1 cellular context compared by ENCODE assay signal in the genomic region with DNA sequence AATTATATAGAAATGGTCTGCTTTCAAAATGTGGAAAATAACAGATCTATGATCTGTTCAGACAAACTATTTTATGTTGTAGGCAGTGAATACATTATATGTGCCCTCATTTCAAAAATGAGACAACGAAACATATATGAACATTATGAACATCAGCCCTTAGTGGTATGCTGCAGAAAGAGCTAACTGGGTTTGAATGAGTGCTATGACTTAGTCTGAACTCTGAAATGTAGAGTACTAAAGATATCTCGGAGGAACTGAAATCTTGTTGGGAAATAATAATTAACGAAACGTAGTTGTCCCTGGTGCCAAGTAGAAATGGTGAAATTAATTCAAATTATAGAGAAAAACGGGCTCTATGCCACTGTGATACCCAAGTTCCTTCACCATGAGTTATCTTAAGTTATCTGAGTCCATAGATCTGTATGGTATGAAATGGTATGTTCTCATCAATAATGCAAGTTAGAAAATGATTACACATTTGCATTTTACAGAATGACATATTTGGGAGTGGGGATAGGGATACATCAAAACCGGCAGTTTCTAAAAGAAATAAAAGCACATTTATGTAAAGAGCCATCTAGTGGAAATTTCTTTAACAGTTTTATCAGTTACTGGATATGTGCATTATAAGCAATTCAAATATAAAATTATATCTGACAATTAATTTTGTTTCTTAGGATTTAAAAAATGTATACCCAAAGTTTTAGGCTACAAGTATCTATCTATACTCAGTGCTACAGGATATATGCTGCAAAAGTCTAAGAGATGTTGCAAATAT.
TF ChIP-seq lines count a peak whose summit lies in the region.

No MANE protein-coding gene starts in this region.

TF ChIP-seq in WTC11, 78 proteins besides CTCF, POLR2A, EP300 and RAD21:
- no peak for TF ChIP-seq ZNF396 (CRISPR knock-in tag; IDR thresholded peaks at IDR 0.05; ENCODE audit: borderline replicate concordance)
- TF ChIP-seq SMAD3 (CRISPR knock-in tag; IDR thresholded peaks at IDR 0.05; ENCODE audit: borderline replicate concordance) = no peak
- TF ChIP-seq, protein P1, sequence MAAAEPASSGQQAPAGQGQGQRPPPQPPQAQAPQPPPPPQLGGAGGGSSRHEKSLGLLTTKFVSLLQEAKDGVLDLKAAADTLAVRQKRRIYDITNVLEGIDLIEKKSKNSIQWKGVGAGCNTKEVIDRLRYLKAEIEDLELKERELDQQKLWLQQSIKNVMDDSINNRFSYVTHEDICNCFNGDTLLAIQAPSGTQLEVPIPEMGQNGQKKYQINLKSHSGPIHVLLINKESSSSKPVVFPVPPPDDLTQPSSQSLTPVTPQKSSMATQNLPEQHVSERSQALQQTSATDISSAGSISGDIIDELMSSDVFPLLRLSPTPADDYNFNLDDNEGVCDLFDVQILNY (CRISPR knock-in tag; IDR thresholded peaks at IDR 0.05) = no peak
- TF ChIP-seq NR3C1 (CRISPR knock-in tag; conservative IDR thresholded peaks at IDR 0.05; ENCODE audit: low read depth) = no peak
- no peak for TF ChIP-seq GABPB1 (CRISPR knock-in tag; IDR thresholded peaks at IDR 0.05)
- TF ChIP-seq, protein P2, sequence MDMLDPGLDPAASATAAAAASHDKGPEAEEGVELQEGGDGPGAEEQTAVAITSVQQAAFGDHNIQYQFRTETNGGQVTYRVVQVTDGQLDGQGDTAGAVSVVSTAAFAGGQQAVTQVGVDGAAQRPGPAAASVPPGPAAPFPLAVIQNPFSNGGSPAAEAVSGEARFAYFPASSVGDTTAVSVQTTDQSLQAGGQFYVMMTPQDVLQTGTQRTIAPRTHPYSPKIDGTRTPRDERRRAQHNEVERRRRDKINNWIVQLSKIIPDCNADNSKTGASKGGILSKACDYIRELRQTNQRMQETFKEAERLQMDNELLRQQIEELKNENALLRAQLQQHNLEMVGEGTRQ (CRISPR knock-in tag; IDR thresholded peaks at IDR 0.05) = no peak
- TF ChIP-seq, protein P3, sequence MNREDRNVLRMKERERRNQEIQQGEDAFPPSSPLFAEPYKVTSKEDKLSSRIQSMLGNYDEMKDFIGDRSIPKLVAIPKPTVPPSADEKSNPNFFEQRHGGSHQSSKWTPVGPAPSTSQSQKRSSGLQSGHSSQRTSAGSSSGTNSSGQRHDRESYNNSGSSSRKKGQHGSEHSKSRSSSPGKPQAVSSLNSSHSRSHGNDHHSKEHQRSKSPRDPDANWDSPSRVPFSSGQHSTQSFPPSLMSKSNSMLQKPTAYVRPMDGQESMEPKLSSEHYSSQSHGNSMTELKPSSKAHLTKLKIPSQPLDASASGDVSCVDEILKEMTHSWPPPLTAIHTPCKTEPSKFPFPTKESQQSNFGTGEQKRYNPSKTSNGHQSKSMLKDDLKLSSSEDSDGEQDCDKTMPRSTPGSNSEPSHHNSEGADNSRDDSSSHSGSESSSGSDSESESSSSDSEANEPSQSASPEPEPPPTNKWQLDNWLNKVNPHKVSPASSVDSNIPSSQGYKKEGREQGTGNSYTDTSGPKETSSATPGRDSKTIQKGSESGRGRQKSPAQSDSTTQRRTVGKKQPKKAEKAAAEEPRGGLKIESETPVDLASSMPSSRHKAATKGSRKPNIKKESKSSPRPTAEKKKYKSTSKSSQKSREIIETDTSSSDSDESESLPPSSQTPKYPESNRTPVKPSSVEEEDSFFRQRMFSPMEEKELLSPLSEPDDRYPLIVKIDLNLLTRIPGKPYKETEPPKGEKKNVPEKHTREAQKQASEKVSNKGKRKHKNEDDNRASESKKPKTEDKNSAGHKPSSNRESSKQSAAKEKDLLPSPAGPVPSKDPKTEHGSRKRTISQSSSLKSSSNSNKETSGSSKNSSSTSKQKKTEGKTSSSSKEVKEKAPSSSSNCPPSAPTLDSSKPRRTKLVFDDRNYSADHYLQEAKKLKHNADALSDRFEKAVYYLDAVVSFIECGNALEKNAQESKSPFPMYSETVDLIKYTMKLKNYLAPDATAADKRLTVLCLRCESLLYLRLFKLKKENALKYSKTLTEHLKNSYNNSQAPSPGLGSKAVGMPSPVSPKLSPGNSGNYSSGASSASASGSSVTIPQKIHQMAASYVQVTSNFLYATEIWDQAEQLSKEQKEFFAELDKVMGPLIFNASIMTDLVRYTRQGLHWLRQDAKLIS (CRISPR knock-in tag; IDR thresholded peaks at IDR 0.05; ENCODE audit: borderline replicate concordance) = no peak
- no peak for TF ChIP-seq MXD4 (CRISPR knock-in tag; IDR thresholded peaks at IDR 0.05; ENCODE audit: borderline replicate concordance)
- TF ChIP-seq JUN (CRISPR knock-in tag; IDR thresholded peaks at IDR 0.05) = no peak
- TF ChIP-seq ESRRA (CRISPR knock-in tag; IDR thresholded peaks at IDR 0.05; ENCODE audit: borderline replicate concordance) = no peak
- TF ChIP-seq SMAD4 (CRISPR knock-in tag; IDR thresholded peaks at IDR 0.05) = no peak
- no peak for TF ChIP-seq OVOL2 (CRISPR knock-in tag; IDR thresholded peaks at IDR 0.05; ENCODE audit: borderline replicate concordance)
- TF ChIP-seq, protein P4, sequence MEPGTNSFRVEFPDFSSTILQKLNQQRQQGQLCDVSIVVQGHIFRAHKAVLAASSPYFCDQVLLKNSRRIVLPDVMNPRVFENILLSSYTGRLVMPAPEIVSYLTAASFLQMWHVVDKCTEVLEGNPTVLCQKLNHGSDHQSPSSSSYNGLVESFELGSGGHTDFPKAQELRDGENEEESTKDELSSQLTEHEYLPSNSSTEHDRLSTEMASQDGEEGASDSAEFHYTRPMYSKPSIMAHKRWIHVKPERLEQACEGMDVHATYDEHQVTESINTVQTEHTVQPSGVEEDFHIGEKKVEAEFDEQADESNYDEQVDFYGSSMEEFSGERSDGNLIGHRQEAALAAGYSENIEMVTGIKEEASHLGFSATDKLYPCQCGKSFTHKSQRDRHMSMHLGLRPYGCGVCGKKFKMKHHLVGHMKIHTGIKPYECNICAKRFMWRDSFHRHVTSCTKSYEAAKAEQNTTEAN (CRISPR knock-in tag; IDR thresholded peaks at IDR 0.05) = no peak
- no peak for TF ChIP-seq ZNF317 (CRISPR knock-in tag; IDR thresholded peaks at IDR 0.05; ENCODE audit: borderline replicate concordance, low read depth)
- TF ChIP-seq, protein P5, sequence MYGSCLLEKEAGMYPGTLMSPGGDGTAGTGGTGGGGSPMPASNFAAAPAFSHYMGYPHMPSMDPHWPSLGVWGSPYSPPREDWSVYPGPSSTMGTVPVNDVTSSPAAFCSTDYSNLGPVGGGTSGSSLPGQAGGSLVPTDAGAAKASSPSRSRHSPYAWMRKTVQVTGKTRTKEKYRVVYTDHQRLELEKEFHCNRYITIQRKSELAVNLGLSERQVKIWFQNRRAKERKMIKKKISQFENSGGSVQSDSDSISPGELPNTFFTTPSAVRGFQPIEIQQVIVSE (CRISPR knock-in tag; IDR thresholded peaks at IDR 0.05; ENCODE audit: borderline replicate concordance) = no peak
- TF ChIP-seq, protein P6, sequence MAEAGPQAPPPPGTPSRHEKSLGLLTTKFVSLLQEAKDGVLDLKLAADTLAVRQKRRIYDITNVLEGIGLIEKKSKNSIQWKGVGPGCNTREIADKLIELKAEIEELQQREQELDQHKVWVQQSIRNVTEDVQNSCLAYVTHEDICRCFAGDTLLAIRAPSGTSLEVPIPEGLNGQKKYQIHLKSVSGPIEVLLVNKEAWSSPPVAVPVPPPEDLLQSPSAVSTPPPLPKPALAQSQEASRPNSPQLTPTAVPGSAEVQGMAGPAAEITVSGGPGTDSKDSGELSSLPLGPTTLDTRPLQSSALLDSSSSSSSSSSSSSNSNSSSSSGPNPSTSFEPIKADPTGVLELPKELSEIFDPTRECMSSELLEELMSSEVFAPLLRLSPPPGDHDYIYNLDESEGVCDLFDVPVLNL (CRISPR knock-in tag; IDR thresholded peaks at IDR 0.05; ENCODE audit: borderline replicate concordance, low read depth) = no peak
- TF ChIP-seq, protein P7, sequence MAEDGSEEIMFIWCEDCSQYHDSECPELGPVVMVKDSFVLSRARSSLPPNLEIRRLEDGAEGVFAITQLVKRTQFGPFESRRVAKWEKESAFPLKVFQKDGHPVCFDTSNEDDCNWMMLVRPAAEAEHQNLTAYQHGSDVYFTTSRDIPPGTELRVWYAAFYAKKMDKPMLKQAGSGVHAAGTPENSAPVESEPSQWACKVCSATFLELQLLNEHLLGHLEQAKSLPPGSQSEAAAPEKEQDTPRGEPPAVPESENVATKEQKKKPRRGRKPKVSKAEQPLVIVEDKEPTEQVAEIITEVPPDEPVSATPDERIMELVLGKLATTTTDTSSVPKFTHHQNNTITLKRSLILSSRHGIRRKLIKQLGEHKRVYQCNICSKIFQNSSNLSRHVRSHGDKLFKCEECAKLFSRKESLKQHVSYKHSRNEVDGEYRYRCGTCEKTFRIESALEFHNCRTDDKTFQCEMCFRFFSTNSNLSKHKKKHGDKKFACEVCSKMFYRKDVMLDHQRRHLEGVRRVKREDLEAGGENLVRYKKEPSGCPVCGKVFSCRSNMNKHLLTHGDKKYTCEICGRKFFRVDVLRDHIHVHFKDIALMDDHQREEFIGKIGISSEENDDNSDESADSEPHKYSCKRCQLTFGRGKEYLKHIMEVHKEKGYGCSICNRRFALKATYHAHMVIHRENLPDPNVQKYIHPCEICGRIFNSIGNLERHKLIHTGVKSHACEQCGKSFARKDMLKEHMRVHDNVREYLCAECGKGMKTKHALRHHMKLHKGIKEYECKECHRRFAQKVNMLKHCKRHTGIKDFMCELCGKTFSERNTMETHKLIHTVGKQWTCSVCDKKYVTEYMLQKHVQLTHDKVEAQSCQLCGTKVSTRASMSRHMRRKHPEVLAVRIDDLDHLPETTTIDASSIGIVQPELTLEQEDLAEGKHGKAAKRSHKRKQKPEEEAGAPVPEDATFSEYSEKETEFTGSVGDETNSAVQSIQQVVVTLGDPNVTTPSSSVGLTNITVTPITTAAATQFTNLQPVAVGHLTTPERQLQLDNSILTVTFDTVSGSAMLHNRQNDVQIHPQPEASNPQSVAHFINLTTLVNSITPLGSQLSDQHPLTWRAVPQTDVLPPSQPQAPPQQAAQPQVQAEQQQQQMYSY (CRISPR knock-in tag; IDR thresholded peaks at IDR 0.05) = no peak
TF ChIP-seq in WTC11: peak in this region for 0.
